ENCODE assay signal across 15 cellular contexts in genomic region chr9:137777761-137778160, GRCh38.
DNase-seq lines count a peak whose midpoint lies in the region; ATAC-seq and TF ChIP-seq lines count a peak whose summit lies in the region.
"Had no signal": no experiment of that assay in that cellular context is flagged by ENCODE, and none has a peak within 500 bp of the region (broad histone marks: within the 10 kb centered on the region; RNA-seq: fewer than 3 reads in every experiment).

No MANE protein-coding gene starts in this region.

- H3K4me3 Mint-ChIP-seq in chondrocyte (ENCODE audit: unreplicated experiment): no peak overlapping the region
- H3K4me3 Mint-ChIP-seq: CD4-positive, alpha-beta memory T cell had no signal

- H3K27ac ChIP-seq in RWPE2 (ENCODE audit: poor library complexity, severe bottlenecking) (no peak overlapping the region), osteoblast (ENCODE audit: low read depth, low read length) (no peak overlapping the region)
- H3K27ac ChIP-seq: GM23248 had no signal

- DNase-seq in RWPE2 (ENCODE audit: low spot score): peak; percentile 39
- peak; percentile 79 for DNase-seq in chondrocyte (ENCODE audit: low spot score)
- peak; percentile 78 for DNase-seq in osteoblast (ENCODE audit: insufficient read length, low spot score, missing footprints)
- no peak for DNase-seq in islet precursor cell
- no peak for DNase-seq in ureter (ENCODE audit: low spot score)
- DNase-seq: C1 segment of cervical spinal cord; Calu3; CD4-positive, alpha-beta memory T cell; COR-L47; DMS53; DMS79 treated with DMSO at 0.1 percent for 48 hours; GM23248; H7; HCEC 1CT had no signal

- H3K4me1 ChIP-seq in RWPE2 (ENCODE audit: insufficient read depth, poor library complexity, severe bottlenecking) (no peaks in the 10 kb centered on the region), osteoblast (ENCODE audit: insufficient read depth, low read length) (no peaks in the 10 kb centered on the region)

- peaks cover 59% of the 10 kb centered on the region for H3K36me3 ChIP-seq in RWPE2 (ENCODE audit: low read depth)
- peaks cover 56% of the 10 kb centered on the region for H3K36me3 ChIP-seq in osteoblast (ENCODE audit: insufficient read depth, low read length)

- H3K4me2 ChIP-seq in osteoblast (ENCODE audit: insufficient read depth, low read length): no peak overlapping the region

- H3K27me3 ChIP-seq in RWPE2 (ENCODE audit: insufficient read depth, poor library complexity, severe bottlenecking) (no peaks in the 10 kb centered on the region), osteoblast (ENCODE audit: insufficient read depth, low read length) (no peaks in the 10 kb centered on the region)

- H3K9me3 ChIP-seq in RWPE2 (ENCODE audit: severe bottlenecking) (no peaks in the 10 kb centered on the region), osteoblast (ENCODE audit: low read depth, low read length) (no peaks in the 10 kb centered on the region)

- H3K36me3 Mint-ChIP-seq in chondrocyte (ENCODE audit: low read depth): peaks cover 25% of the 10 kb centered on the region

- no peak overlapping the region for H2AFZ ChIP-seq in osteoblast (ENCODE audit: low read length)
- H2AFZ ChIP-seq: GM23248 had no signal

- H3K27me3 Mint-ChIP-seq in chondrocyte (ENCODE audit: low read depth): no peaks in the 10 kb centered on the region
- H3K27me3 Mint-ChIP-seq: CD4-positive, alpha-beta memory T cell had no signal

- no peaks in the 10 kb centered on the region for H3K79me2 ChIP-seq in osteoblast (ENCODE audit: insufficient read depth, low read length)

- H3K4me3 ChIP-seq in RWPE2 (ENCODE audit: severe bottlenecking) (no peak overlapping the region), osteoblast (ENCODE audit: insufficient read depth, low read length) (no peak overlapping the region)
- H3K4me3 ChIP-seq: GM23248 had no signal

- TF ChIP-seq CTCF in RWPE2 (IDR thresholded peaks at IDR 0.05; ENCODE audit: poor library complexity, severe bottlenecking) (no peak), chondrocyte (IDR thresholded peaks at IDR 0.05) (no peak), osteoblast (IDR thresholded peaks at IDR 0.05; ENCODE audit: extremely low read depth, low read depth, low read length) (no peak)

- no peak for ATAC-seq in RWPE2 (ENCODE audit: low read depth)
- no peak for ATAC-seq in GM18870 (IDR thresholded peaks at IDR 0.05; ENCODE audit: unreplicated experiment)

- peaks cover 5% of the 10 kb centered on the region for H4K20me1 ChIP-seq in osteoblast (ENCODE audit: insufficient read depth, low read length)

- H3K9me3 Mint-ChIP-seq in chondrocyte (ENCODE audit: low read depth): no peaks in the 10 kb centered on the region
- H3K9me3 Mint-ChIP-seq: CD4-positive, alpha-beta memory T cell had no signal

- no peak overlapping the region for H3K27ac Mint-ChIP-seq in chondrocyte (ENCODE audit: unreplicated experiment)

- H3K4me1 Mint-ChIP-seq in chondrocyte (ENCODE audit: low read depth): no peaks in the 10 kb centered on the region

Comparison
In these comparisons a context has a peak if more than half of its experiments do, and no peak if none do; other contexts are left out.
1. DNase-seq: peak in RWPE2 (single experiment), chondrocyte (single experiment) and osteoblast (single experiment); none in islet precursor cell (single experiment) and ureter (single experiment).